9 cellular contexts compared by ENCODE assay signal in genomic region chr13:23966691-23967615, GRCh38.
DNase-seq lines count a peak whose midpoint lies in the region; ATAC-seq, FAIRE-seq and TF ChIP-seq lines count a peak whose summit lies in the region.
"Had no signal": no experiment of that assay in that cellular context is flagged by ENCODE, and none has a peak within 500 bp of the region (broad histone marks: within the 10 kb centered on the region; RNA-seq: fewer than 3 reads in every experiment).

No MANE protein-coding gene starts in this region.

- no peak for TF ChIP-seq POLR2A in thyroid gland (IDR thresholded peaks at IDR 0.05)

- DNase-seq in urothelium cell line (ENCODE audit: low spot score) (no peak), germinal center (ENCODE audit: low spot score) (no peak), thyroid gland (no peak), mucosa of gallbladder (ENCODE audit: low spot score) (no peak)
- DNase-seq: NCI-H226 had no signal

- TF ChIP-seq CTCF in thyroid gland (IDR thresholded peaks at IDR 0.05), result no peak

- FAIRE-seq in urothelium cell line (lab: Jason Lieb, UNC), result no peak

- no peaks in the 10 kb centered on the region for H3K27me3 ChIP-seq in rectal smooth muscle tissue (ENCODE audit: control insufficient read depth, insufficient read depth, low read length)
- H3K27me3 ChIP-seq in thyroid gland, result no peaks in the 10 kb centered on the region

- no peaks in the 10 kb centered on the region for H3K4me1 ChIP-seq in rectal smooth muscle tissue (ENCODE audit: control insufficient read depth, insufficient read depth, low read length)
- H3K4me1 ChIP-seq in thyroid gland, result peaks cover 0 to 8% of the 10 kb centered on the region in 2 donors

- ATAC-seq in GM19025 (IDR thresholded peaks at IDR 0.05; ENCODE audit: low read depth, unreplicated experiment) (peak; percentile 54), HG02938 (IDR thresholded peaks at IDR 0.05; ENCODE audit: unreplicated experiment) (peak; percentile 46)

- intact Hi-C loops in thyroid gland (cut with DNase I), result no loop called here

- 68 to 81% methylated on average over 11 of the region's 11 CpGs for WGBS in thyroid gland, 2 donors

- H3K36me3 ChIP-seq in rectal smooth muscle tissue (ENCODE audit: control insufficient read depth, insufficient read depth, low read length) (no peaks in the 10 kb centered on the region), thyroid gland (no peaks in the 10 kb centered on the region)

- no peaks in the 10 kb centered on the region for H3K9me3 ChIP-seq in thyroid gland

- H3K4me3 ChIP-seq in rectal smooth muscle tissue (ENCODE audit: low read length), result peak overlapping the region; percentile 29
- no peak overlapping the region for H3K4me3 ChIP-seq in thyroid gland (replicated peaks in 1 of 3)

- no peak overlapping the region for H3K9ac ChIP-seq in rectal smooth muscle tissue (ENCODE audit: low read length)

- H3K27ac ChIP-seq in angular gyrus (ENCODE audit: low read depth, low read length), result peak overlapping the region; percentile 32
- H3K27ac ChIP-seq in rectal smooth muscle tissue (ENCODE audit: low read depth, low read length), result no peak overlapping the region
- H3K27ac ChIP-seq in thyroid gland, result peak overlapping the region in 1 of 3 donors; percentile 33
